Comparison of ENCODE assay signal across 8 cellular contexts in genomic region chr11:108222686-108223448, GRCh38. TPM values are rescaled to one million over a fixed set of nuclear protein-coding genes. Genes with fewer than 3 reads are reported as not detected.
DNase-seq lines count a peak whose midpoint lies in the region; ATAC-seq and TF ChIP-seq lines count a peak whose summit lies in the region.

TSS of gene ATM (plus strand) at chr11:108223067. CDS start at chr11:108227625, 4,558 bp downstream.

- H3K4me1 ChIP-seq in esophagus (ENCODE audit: control insufficient read depth in 2 of 2, insufficient read depth in 2 of 2, low read length in 1 of 2) (no peaks in the 10 kb centered on the region), muscle layer of colon (ENCODE audit: insufficient read depth, low read length) (peaks cover 33% of the 10 kb centered on the region)

- H3K9ac ChIP-seq in muscle layer of colon (ENCODE audit: low read length) = peak within 1 kb of the TSS; percentile 99

- TF ChIP-seq RAD21 in Ishikawa (IDR thresholded peaks at IDR 0.05; ENCODE audit: low read depth) = peak; percentile 64

- peak; percentile 100 for DNase-seq in DMS53 (lab: John Stamatoyannopoulos, UW)
- DNase-seq in OCI-M2 (lab: John Stamatoyannopoulos, UW; ENCODE audit: unreplicated experiment) = peak; percentile 93
- DNase-seq in activated T-cell treated with anti-CD3 and anti-CD28 coated beads for 48 hours (ENCODE audit: low read depth) = peak; percentile 96
- peak; percentile 96 for DNase-seq in stimulated activated CD8-positive, alpha-beta memory T cell treated with anti-CD3 and anti-CD28 coated beads, Interleukin-7, amount 100 ng/mL, for 24 hours (ENCODE audit: low read depth)

- no peaks in the 10 kb centered on the region for H3K36me3 ChIP-seq in esophagus (ENCODE audit: control insufficient read depth in 2 of 2, insufficient read depth in 2 of 2, low read length in 1 of 2)
- no peaks in the 10 kb centered on the region for H3K36me3 ChIP-seq in muscle layer of colon (ENCODE audit: insufficient read depth, low read length)

- ATAC-seq in GM21576 (IDR thresholded peaks at IDR 0.05; ENCODE audit: unreplicated experiment) = peak; percentile 68

- no peaks in the 10 kb centered on the region for H3K9me3 ChIP-seq in esophagus (ENCODE audit: control insufficient read depth in 2 of 2, insufficient read depth in 1 of 2, low read depth in 1 of 2, low read length in 1 of 2)
- H3K9me3 ChIP-seq in muscle layer of colon (ENCODE audit: low read length) = no peaks in the 10 kb centered on the region

- H3K4me3 ChIP-seq in esophagus (ENCODE audit: low read depth in 1 of 2, low read length in 2 of 2) (peak within 1 kb of the TSS; percentile 85 to 97), muscle layer of colon (ENCODE audit: low read depth in 1 of 2, low read length in 2 of 2) (peak within 1 kb of the TSS; percentile 89 to 98)

- H3K27ac ChIP-seq in esophagus (ENCODE audit: low read depth in 2 of 2, low read length in 1 of 2) (peak within 1 kb of the TSS; percentile 99 to 100), muscle layer of colon (ENCODE audit: low read depth, low read length) (peak within 1 kb of the TSS; percentile 99)

- 0% methylated on average over 61 to 64 of the region's 64 CpGs for WGBS in esophagus, 2 donors

- TF ChIP-seq EP300 in Ishikawa (IDR thresholded peaks at IDR 0.05; ENCODE audit: borderline replicate concordance) = no peak

- H3K27me3 ChIP-seq in esophagus (ENCODE audit: control insufficient read depth in 1 of 2, insufficient read depth in 2 of 2, low read length in 2 of 2) (no peaks in the 10 kb centered on the region), muscle layer of colon (ENCODE audit: control insufficient read depth in 1 of 2, insufficient read depth in 2 of 2, low read length in 2 of 2) (no peaks in the 10 kb centered on the region)

TF ChIP-seq in Ishikawa, 13 proteins besides CTCF, POLR2A, EP300 and RAD21:
- TF ChIP-seq USF1 (IDR thresholded peaks at IDR 0.05) (peak; percentile 78), TCF12 (IDR thresholded peaks at IDR 0.05; ENCODE audit: low read depth) (no peak), FOXM1 (IDR thresholded peaks at IDR 0.05; ENCODE audit: borderline replicate concordance, low read depth) (no peak), TAF1 (IDR thresholded peaks at IDR 0.05; ENCODE audit: low read depth) (peak; percentile 46; the same call in 1 of the 2 replicates), NFIC (IDR thresholded peaks at IDR 0.05) (no peak), MAX (IDR thresholded peaks at IDR 0.05) (peak; percentile 83), TEAD4 (IDR thresholded peaks at IDR 0.05) (peak; percentile 28; the same call in 1 of the 2 replicates), YY1 (IDR thresholded peaks at IDR 0.05; ENCODE audit: low read depth) (peak; percentile 38), CREB1 (IDR thresholded peaks at IDR 0.05; ENCODE audit: low read depth) (peak; percentile 58), EGR1 (IDR thresholded peaks at IDR 0.05) (no peak)

RNA-seq across cellular contexts. Expression of gene ATM, which starts in this region (rescaled TPM):
- polyA plus RNA-seq in esophagus = 1 to 10 TPM; 6.6 to 8.3 TPM

Comparison
In these comparisons a context has a peak if more than half of its experiments do, and no peak if none do; other contexts are left out.
1. Peak in every context shown above with its lines: DNase-seq, ATAC-seq, H3K4me3 ChIP-seq and H3K27ac ChIP-seq.